In genomic region chr20:48898210-48898609, GRCh38 we compare ENCODE assay signal across 19 cellular contexts. TPM values are rescaled to one million over a fixed set of nuclear protein-coding genes. Genes with fewer than 3 reads are reported as not detected.
DNase-seq lines count a peak whose midpoint lies in the region; ATAC-seq and TF ChIP-seq lines count a peak whose summit lies in the region.
"Had no signal": no experiment of that assay in that cellular context is flagged by ENCODE, and none has a peak within 500 bp of the region (broad histone marks: within the 10 kb centered on the region; RNA-seq: fewer than 3 reads in every experiment).

No MANE protein-coding gene starts in this region.

- no peak overlapping the region for H2AFZ ChIP-seq in IMR-90 (replicated peaks; ENCODE audit: low read length, poor library complexity)

- H3K14ac ChIP-seq in IMR-90 (replicated peaks; ENCODE audit: low read depth, low read length) = peak overlapping the region; percentile 37; the same call in 1 of the 2 replicates

- H3K9me3 ChIP-seq in IMR-90 (ENCODE audit: control insufficient read depth, insufficient read depth, low read length) = peaks cover 7% of the 10 kb centered on the region
- H3K9me3 ChIP-seq: suprapubic skin had no signal

- H3K18ac ChIP-seq in IMR-90 (ENCODE audit: low read depth, low read length) = no peak overlapping the region

- WGBS in IMR-90 (ENCODE audit: extremely low coverage in 2 of 2, insufficient read length in 1 of 2), 2 experiments = 53% methylated on average over 4 of the region's 10 CpGs; no CpG with 5 or more reads in 1 of the 2 experiments

- H3K27me3 ChIP-seq in IMR-90 (ENCODE audit: control insufficient read depth, insufficient read depth, low read length) = peaks cover 8% of the 10 kb centered on the region

- dilution Hi-C loops in IMR-90 (cut with HindIII; ENCODE audit: low sequenced_read_pairs, unreplicated experiment) = no loop called here

- peak overlapping the region; percentile 25; the same call in 1 of the 2 replicates for H2BK120ac ChIP-seq in IMR-90 (ENCODE audit: low read depth, low read length)

- TF ChIP-seq CTCF in IMR-90 (conservative IDR thresholded peaks at IDR 0.05; ENCODE audit: low read depth, low read length) = no peak

- peak overlapping the region; percentile 43 for H3K4ac ChIP-seq in IMR-90 (ENCODE audit: low read depth, low read length)

- H2BK5ac ChIP-seq in IMR-90 (ENCODE audit: low read depth, low read length, poor library complexity, severe bottlenecking) = no peak overlapping the region

- no TSS peak for BruUV-seq in IMR-90 (replicated peaks; lab: Mats Ljungman, UMichigan)

- H4K5ac ChIP-seq in IMR-90 (ENCODE audit: low read depth, low read length) = no peak overlapping the region

- H2BK15ac ChIP-seq in IMR-90 (ENCODE audit: low read depth, low read length) = no peak overlapping the region

- CTCF ChIA-PET in IMR-90 (lab: Yijun Ruan, JAX) = interaction anchor here (2.0 kb wide), 1 partner anchor 241 kb away, joined by 8 read pairs; no protein-coding TSS in a partner anchor

- no peak overlapping the region for H2AK9ac ChIP-seq in IMR-90 (replicated peaks; ENCODE audit: low read depth, low read length, poor library complexity)

- H3K79me1 ChIP-seq in IMR-90 (ENCODE audit: low read depth in 1 of 2, low read length in 2 of 2) = no peaks in the 10 kb centered on the region

- intact Hi-C loops in IMR-90 (cut with micrococcal nuclease) = loop anchor here (5.0 kb wide), 1 partner anchor 56 kb away; no protein-coding TSS in a partner anchor
- intact Hi-C loops in activated T-helper 1 cell treated with anti-CD3 and anti-CD28 coated beads, Interleukin-12 subunit alpha, Interleukin-12 subunit beta, Interleukin-2, Interleukin-4 antibody, amounts not matched to agents 30 ng/mL and 10 ng/mL and 1 ng/mL, durations not matched to agents 14 hours and 24 hours and 36 hours (cut with micrococcal nuclease) = no loop called here

- peak overlapping the region; percentile 3 for H2BK20ac ChIP-seq in IMR-90 (ENCODE audit: low read depth, low read length)

- no peak overlapping the region for H3K23ac ChIP-seq in IMR-90 (ENCODE audit: low read depth, low read length)

- H3K56ac ChIP-seq in IMR-90 (ENCODE audit: extremely low read depth, insufficient read depth, low read length) = no peak overlapping the region

- peaks cover 7% of the 10 kb centered on the region; the same call in 1 of the 2 replicates for H3K9me1 ChIP-seq in IMR-90 (ENCODE audit: insufficient read depth, low read length)

- H3K36me3 ChIP-seq in IMR-90 (ENCODE audit: control insufficient read depth, insufficient read depth, low read length) = no peaks in the 10 kb centered on the region
- H3K36me3 ChIP-seq: suprapubic skin had no signal

- in situ Hi-C loops in IMR-90 (cut with MboI; ENCODE audit: low sequenced_read_pairs) = loop anchor here (25.0 kb wide), 1 partner anchor 111 kb away; no protein-coding TSS in a partner anchor

- peaks cover 14% of the 10 kb centered on the region for H3K27me3 Mint-ChIP-seq in activated T-helper 1 cell treated with anti-CD3 and anti-CD28 coated beads, Interleukin-12 subunit alpha, Interleukin-12 subunit beta, Interleukin-2, Interleukin-4 antibody, amounts not matched to agents 30 ng/mL and 10 ng/mL and 1 ng/mL, durations not matched to agents 14 hours and 24 hours and 36 hours (ENCODE audit: insufficient read depth)

- no peak for TF ChIP-seq POLR2A in IMR-90 (IDR thresholded peaks at IDR 0.05; ENCODE audit: low read depth, low read length)

- no peak overlapping the region for H3K27ac ChIP-seq in IMR-90 (ENCODE audit: insufficient read depth, low read length)
- H3K27ac ChIP-seq: suprapubic skin had no signal

- no peak for TF ChIP-seq RAD21 in IMR-90 (IDR thresholded peaks at IDR 0.05; ENCODE audit: low read length)

- H2AK5ac ChIP-seq in IMR-90 (ENCODE audit: low read depth, low read length) = no peak overlapping the region

- H4K91ac ChIP-seq in IMR-90 (ENCODE audit: insufficient read depth, low read depth, low read length) = 0 out of 2 replicates have a peak overlapping the region, but pooled peaks have one; percentile 7

- H3K4me2 ChIP-seq in IMR-90 (ENCODE audit: low read depth, low read length) = no peak overlapping the region

- H4K8ac ChIP-seq in IMR-90 (ENCODE audit: low read depth in 2 of 2, low read length in 2 of 2) = peak overlapping the region in 1 of 2 experiments; percentile 3; a peak in 1 of 4 replicates

- 0 out of 2 replicates have a peak, but pooled peaks have one; percentile 28 for ATAC-seq in IMR-90 (ENCODE audit: low read depth)
- no peak for ATAC-seq in activated naive CD4-positive, alpha-beta T cell treated with anti-CD3 and anti-CD28 coated beads, Interleukin-2, amount 50 U/mL, for 72 hours
- ATAC-seq: esophagus mucosa had no signal

- POLR2A ChIA-PET in IMR-90 (lab: Charles Lee; ENCODE audit: unreplicated experiment) = no interaction called here

- peak overlapping the region; percentile 54 for H3K27ac Mint-ChIP-seq in activated T-helper 1 cell treated with anti-CD3 and anti-CD28 coated beads, Interleukin-12 subunit alpha, Interleukin-12 subunit beta, Interleukin-2, Interleukin-4 antibody, amounts not matched to agents 30 ng/mL and 10 ng/mL and 1 ng/mL, durations not matched to agents 14 hours and 24 hours and 36 hours
- peak overlapping the region in 1 of 2 donors; percentile 35 for H3K27ac Mint-ChIP-seq in activated naive CD4-positive, alpha-beta T cell treated with anti-CD3 and anti-CD28 coated beads, Interleukin-2, amount 50 U/mL, for 72 hours
- H3K27ac Mint-ChIP-seq: progenitor cell of endocrine pancreas had no signal

- H3K9me3 Mint-ChIP-seq in activated T-helper 1 cell treated with anti-CD3 and anti-CD28 coated beads, Interleukin-12 subunit alpha, Interleukin-12 subunit beta, Interleukin-2, Interleukin-4 antibody, amounts not matched to agents 30 ng/mL and 10 ng/mL and 1 ng/mL, durations not matched to agents 14 hours and 24 hours and 36 hours = no peaks in the 10 kb centered on the region
- peaks cover 0 to 3% of the 10 kb centered on the region in 2 donors for H3K9me3 Mint-ChIP-seq in activated naive CD4-positive, alpha-beta T cell treated with anti-CD3 and anti-CD28 coated beads, Interleukin-2, amount 50 U/mL, for 72 hours

- peaks cover 4% of the 10 kb centered on the region; the same call in 1 of the 2 replicates for H4K20me1 ChIP-seq in IMR-90 (ENCODE audit: insufficient read depth, low read length)

- H3K4me1 ChIP-seq in IMR-90 (ENCODE audit: control insufficient read depth, insufficient read depth, low read length) = peaks cover 5% of the 10 kb centered on the region; the same call in 1 of the 2 replicates
- H3K4me1 ChIP-seq: suprapubic skin had no signal

- no peaks in the 10 kb centered on the region for H3K36me3 Mint-ChIP-seq in activated T-helper 1 cell treated with anti-CD3 and anti-CD28 coated beads, Interleukin-12 subunit alpha, Interleukin-12 subunit beta, Interleukin-2, Interleukin-4 antibody, amounts not matched to agents 30 ng/mL and 10 ng/mL and 1 ng/mL, durations not matched to agents 14 hours and 24 hours and 36 hours (ENCODE audit: low read depth)
- H3K36me3 Mint-ChIP-seq in activated naive CD4-positive, alpha-beta T cell treated with anti-CD3 and anti-CD28 coated beads, Interleukin-2, amount 50 U/mL, for 72 hours = no peaks in the 10 kb centered on the region
- H3K36me3 Mint-ChIP-seq: naive B cell had no signal

- no peak overlapping the region for H3K9ac ChIP-seq in IMR-90 (ENCODE audit: low read depth, low read length)

- H3K4me1 Mint-ChIP-seq in activated T-helper 1 cell treated with anti-CD3 and anti-CD28 coated beads, Interleukin-12 subunit alpha, Interleukin-12 subunit beta, Interleukin-2, Interleukin-4 antibody, amounts not matched to agents 30 ng/mL and 10 ng/mL and 1 ng/mL, durations not matched to agents 14 hours and 24 hours and 36 hours (ENCODE audit: low read depth) = no peaks in the 10 kb centered on the region

- no peak overlapping the region for H3K4me3 ChIP-seq in IMR-90 (ENCODE audit: insufficient read depth, low read depth, low read length)
- H3K4me3 ChIP-seq: suprapubic skin had no signal

- DNase-seq in A172 (ENCODE audit: low spot score) (peak; percentile 42), IMR-90 (peak; percentile 67), glomerular visceral epithelial cell (ENCODE audit: extremely low spot score) (peak; percentile 56), T-helper 9 cell (no peak), KG1 (lab: John Stamatoyannopoulos, UW) (no peak)
- DNase-seq in activated T-helper 1 cell treated with anti-CD3 and anti-CD28 coated beads, Interleukin-12 subunit alpha, Interleukin-12 subunit beta, Interleukin-2, Interleukin-4 antibody, amounts not matched to agents 30 ng/mL and 10 ng/mL and 1 ng/mL, durations not matched to agents 14 hours and 24 hours and 36 hours (ENCODE audit: low spot score) = no peak
- DNase-seq in stimulated activated CD4-positive, alpha-beta T cell treated with anti-CD3 and anti-CD28 coated beads, Interleukin-1b, Interleukin-23, amount 100 ng/mL, for 48 hours = no peak
- no peak for DNase-seq in activated naive CD4-positive, alpha-beta T cell treated with anti-CD3 and anti-CD28 coated beads, Interleukin-2, amount 50 U/mL, for 72 hours (ENCODE audit: low spot score in 2 of 2)
- DNase-seq: 8988T; activated CD8-positive, alpha-beta memory T cell treated with anti-CD3 and anti-CD28 coated beads, Interleukin-2, amount 50 U/mL, for 4 hours; Caco-2; hippocampal formation; MV-4-11; naive B cell; NCI-H2081 treated with DMSO at 0.1 percent for 48 hours; NCI-H526 had no signal

- H3K4me3 Mint-ChIP-seq in activated T-helper 1 cell treated with anti-CD3 and anti-CD28 coated beads, Interleukin-12 subunit alpha, Interleukin-12 subunit beta, Interleukin-2, Interleukin-4 antibody, amounts not matched to agents 30 ng/mL and 10 ng/mL and 1 ng/mL, durations not matched to agents 14 hours and 24 hours and 36 hours = no peak overlapping the region

TF ChIP-seq in IMR-90, 13 proteins besides CTCF, POLR2A, EP300 and RAD21 (continues in another document):
- TF ChIP-seq CHD1 (IDR thresholded peaks at IDR 0.05; ENCODE audit: low read depth, low read length) = no peak
- 0 out of 2 replicates have a peak, but pooled peaks have one; percentile 7 for TF ChIP-seq FOS (IDR thresholded peaks at IDR 0.05; ENCODE audit: low read depth, low read length)
- no peak for TF ChIP-seq BHLHE40 (IDR thresholded peaks at IDR 0.05; ENCODE audit: low read depth, low read length)
- no peak for TF ChIP-seq MAZ (IDR thresholded peaks at IDR 0.05; ENCODE audit: borderline replicate concordance, low read depth, low read length)
- TF ChIP-seq MAFK (IDR thresholded peaks at IDR 0.05; ENCODE audit: low read depth, low read length) = no peak

RNA-seq across cellular contexts. Expression of gene ARFGEF2, which starts 23.3 kb away (rescaled TPM):
- 25.2 and 30.7 TPM in 2 replicates for total RNA-seq in A172 (2014; rRNA removed; shearing (Covaris generic))
- total RNA-seq in IMR-90 (2012; rRNA removed) = 39.1 and 40.5 TPM in 2 replicates
- polyA plus RNA-seq in IMR-90 (2012; rRNA removed) = 8.4 and 10.3 TPM in 2 replicates
- 3.0 and 4.6 TPM in 2 replicates for polyA plus RNA-seq in IMR-90 (2012; cell fraction: cytosol; rRNA removed)
- polyA plus RNA-seq in IMR-90 (2012; cell fraction: nucleus; rRNA removed; ENCODE audit: low replicate concordance) = 6.2 and 20.1 TPM in 2 replicates
- 28.3 and 30.1 TPM in 2 replicates for total RNA-seq in activated T-helper 1 cell treated with anti-CD3 and anti-CD28 coated beads, Interleukin-12 subunit alpha, Interleukin-12 subunit beta, Interleukin-2, Interleukin-4 antibody, amounts not matched to agents 30 ng/mL and 10 ng/mL and 1 ng/mL, durations not matched to agents 14 hours and 24 hours and 36 hours
- total RNA-seq in activated naive CD4-positive, alpha-beta T cell treated with anti-CD3 and anti-CD28 coated beads, Interleukin-2, amount 50 U/mL, for 72 hours = 10 to 100 TPM; 23.6 to 24.7 TPM

Comparison
In these comparisons a context has a peak if more than half of its experiments do, and no peak if none do; other contexts are left out.
1. DNase-seq: peak in A172 (single experiment), IMR-90 (single experiment) and glomerular visceral epithelial cell (single experiment); none in activated T-helper 1 cell treated with anti-CD3 and anti-CD28 coated beads, Interleukin-12 subunit alpha, Interleukin-12 subunit beta, Interleukin-2, Interleukin-4 antibody, amounts not matched to agents 30 ng/mL and 10 ng/mL and 1 ng/mL, durations not matched to agents 14 hours and 24 hours and 36 hours (single experiment), stimulated activated CD4-positive, alpha-beta T cell treated with anti-CD3 and anti-CD28 coated beads, Interleukin-1b, Interleukin-23, amount 100 ng/mL, for 48 hours (single experiment), T-helper 9 cell (single experiment), KG1 (single experiment) and activated naive CD4-positive, alpha-beta T cell treated with anti-CD3 and anti-CD28 coated beads, Interleukin-2, amount 50 U/mL, for 72 hours (0 of 2).